ENCODE assay signal across 8 cellular contexts in genomic region chr1:2193514-2194251, GRCh38. TPM values are rescaled to one million over a fixed set of nuclear protein-coding genes. Genes with fewer than 3 reads are reported as not detected.
DNase-seq lines count a peak whose midpoint lies in the region; ATAC-seq and TF ChIP-seq lines count a peak whose summit lies in the region.

No MANE protein-coding gene starts in this region.

- peaks cover 2% of the 10 kb centered on the region for H3K9me3 ChIP-seq in thymus (ENCODE audit: control insufficient read depth)

- peak overlapping the region; percentile 25 for H3K27ac ChIP-seq in thymus (ENCODE audit: low read depth)

- CTCF ChIA-PET in activated CD4-positive, alpha-beta T cell treated with anti-CD3 and anti-CD28 coated beads for 36 hours (lab: Charles Lee), result no interaction called here
- CTCF ChIA-PET in GM10248 (lab: Yijun Ruan, JAX), result interaction anchor here (1.5 to 1.6 kb wide), 2 partner anchors 9 to 188 kb away, joined by 4 read pairs; no protein-coding TSS in a partner anchor

- no peaks in the 10 kb centered on the region for H3K27me3 Mint-ChIP-seq in activated CD4-positive, alpha-beta T cell treated with anti-CD3 and anti-CD28 coated beads for 36 hours
- no peaks in the 10 kb centered on the region for H3K27me3 Mint-ChIP-seq in activated naive CD8-positive, alpha-beta T cell
- H3K27me3 Mint-ChIP-seq in immature natural killer cell (ENCODE audit: low read depth in 3 of 3), result peaks cover 3 to 10% (median 4%) of the 10 kb centered on the region in 3 donors

- H3K36me3 ChIP-seq in thymus (ENCODE audit: control insufficient read depth, insufficient read depth), result peaks cover 11% of the 10 kb centered on the region

- POLR2A ChIA-PET in activated CD4-positive, alpha-beta T cell treated with anti-CD3 and anti-CD28 coated beads for 36 hours (lab: Charles Lee), result no interaction called here
- POLR2A ChIA-PET in GM10248 (lab: Yijun Ruan, JAX), result interaction anchor here (0.7 kb wide), 1 partner anchor 160 kb away, joined by 6 read pairs; no protein-coding TSS in a partner anchor

- 87% methylated on average over 41 of the region's 41 CpGs for WGBS in thymus

- peaks cover 25% of the 10 kb centered on the region for H3K4me1 ChIP-seq in thymus (ENCODE audit: control insufficient read depth, insufficient read depth, low read length)

- no peaks in the 10 kb centered on the region for H3K9me3 Mint-ChIP-seq in activated CD4-positive, alpha-beta T cell treated with anti-CD3 and anti-CD28 coated beads for 36 hours (ENCODE audit: low read depth)
- H3K9me3 Mint-ChIP-seq in activated naive CD8-positive, alpha-beta T cell (ENCODE audit: low read depth), result no peaks in the 10 kb centered on the region
- H3K9me3 Mint-ChIP-seq in immature natural killer cell, result no peaks in the 10 kb centered on the region

- H3K4me3 Mint-ChIP-seq in activated CD4-positive, alpha-beta T cell treated with anti-CD3 and anti-CD28 coated beads for 36 hours, result peak overlapping the region; percentile 73
- H3K4me3 Mint-ChIP-seq in activated naive CD8-positive, alpha-beta T cell, result peak overlapping the region; percentile 76
- peak overlapping the region in 4 of 5 donors; percentile 21 to 71 (median 50) for H3K4me3 Mint-ChIP-seq in immature natural killer cell

- intact Hi-C loops in activated CD4-positive, alpha-beta T cell treated with anti-CD3 and anti-CD28 coated beads for 36 hours (cut with DNase I, micrococcal nuclease), result loop anchor here in 1 of 2 experiments (1.0 to 2.0 kb wide), 5 partner anchors 60 to 333 kb away; partner anchors contain the start of genes PANK4 and PEX10

- DNase-seq in activated CD4-positive, alpha-beta T cell treated with anti-CD3 and anti-CD28 coated beads for 36 hours, result no peak
- no peak for DNase-seq in activated CD4-positive, alpha-beta T cell treated with anti-CD3 and anti-CD28 coated beads, Interleukin-2, amount 50 U/mL, for 4 hours
- DNase-seq in immature natural killer cell (no peak), GM10248 (ENCODE audit: extremely low spot score) (no peak)

- peaks cover 2% of the 10 kb centered on the region for H3K36me3 Mint-ChIP-seq in activated CD4-positive, alpha-beta T cell treated with anti-CD3 and anti-CD28 coated beads for 36 hours (ENCODE audit: low read depth)
- no peaks in the 10 kb centered on the region for H3K36me3 Mint-ChIP-seq in activated naive CD8-positive, alpha-beta T cell
- H3K36me3 Mint-ChIP-seq in immature natural killer cell, result no peaks in the 10 kb centered on the region

- peak overlapping the region; percentile 79 for H3K4me3 ChIP-seq in thymus (ENCODE audit: low read length)

- peaks cover 20% of the 10 kb centered on the region for H3K4me1 Mint-ChIP-seq in activated CD4-positive, alpha-beta T cell treated with anti-CD3 and anti-CD28 coated beads for 36 hours
- peaks cover 12% of the 10 kb centered on the region for H3K4me1 Mint-ChIP-seq in activated naive CD8-positive, alpha-beta T cell (ENCODE audit: low read depth)
- peaks cover 8 to 11% of the 10 kb centered on the region in 2 donors for H3K4me1 Mint-ChIP-seq in immature natural killer cell

- no peak for ATAC-seq in activated CD4-positive, alpha-beta T cell treated with anti-CD3 and anti-CD28 coated beads for 36 hours
- ATAC-seq in GM19328 (IDR thresholded peaks at IDR 0.05; ENCODE audit: unreplicated experiment) (no peak), HG03378 (IDR thresholded peaks at IDR 0.05; ENCODE audit: unreplicated experiment) (no peak)

- H3K27ac Mint-ChIP-seq in activated CD4-positive, alpha-beta T cell treated with anti-CD3 and anti-CD28 coated beads for 36 hours, result peak overlapping the region; percentile 60
- peak overlapping the region; percentile 28 for H3K27ac Mint-ChIP-seq in activated naive CD8-positive, alpha-beta T cell
- peak overlapping the region in 3 of 6 donors; percentile 65 to 74 (median 68) for H3K27ac Mint-ChIP-seq in immature natural killer cell

- no peak for TF ChIP-seq CTCF in GM10248 (IDR thresholded peaks at IDR 0.05; ENCODE audit: control extremely low read depth, extremely low read depth, low read depth, missing control alignments)

- H3K27me3 ChIP-seq in thymus (ENCODE audit: control insufficient read depth, insufficient read depth), result no peaks in the 10 kb centered on the region

RNA-seq across cellular contexts. Expression of gene FAAP20, which starts 0.9 kb away (rescaled TPM):
- 10 to 100 TPM; 69.7 to 84.4 TPM for total RNA-seq in activated CD4-positive, alpha-beta T cell treated with anti-CD3 and anti-CD28 coated beads for 36 hours
- polyA plus RNA-seq in immature natural killer cell (10 to 100 TPM; 56.7 to 99.6 (median 79.2) TPM), thymus (125 TPM)

RNA-seq across cellular contexts. Expression of gene SKI, which starts 34.4 kb away (rescaled TPM):
- 10 to 100 TPM; 28.7 to 34.0 TPM for total RNA-seq in activated CD4-positive, alpha-beta T cell treated with anti-CD3 and anti-CD28 coated beads for 36 hours
- polyA plus RNA-seq in immature natural killer cell, result 1 to 10 TPM in 1 of 3 donors, under 1 TPM in 1, not detected in 1; 0.87 to 1.0 TPM
- polyA plus RNA-seq in thymus, result 16.4 TPM
